In the genomic region with DNA sequence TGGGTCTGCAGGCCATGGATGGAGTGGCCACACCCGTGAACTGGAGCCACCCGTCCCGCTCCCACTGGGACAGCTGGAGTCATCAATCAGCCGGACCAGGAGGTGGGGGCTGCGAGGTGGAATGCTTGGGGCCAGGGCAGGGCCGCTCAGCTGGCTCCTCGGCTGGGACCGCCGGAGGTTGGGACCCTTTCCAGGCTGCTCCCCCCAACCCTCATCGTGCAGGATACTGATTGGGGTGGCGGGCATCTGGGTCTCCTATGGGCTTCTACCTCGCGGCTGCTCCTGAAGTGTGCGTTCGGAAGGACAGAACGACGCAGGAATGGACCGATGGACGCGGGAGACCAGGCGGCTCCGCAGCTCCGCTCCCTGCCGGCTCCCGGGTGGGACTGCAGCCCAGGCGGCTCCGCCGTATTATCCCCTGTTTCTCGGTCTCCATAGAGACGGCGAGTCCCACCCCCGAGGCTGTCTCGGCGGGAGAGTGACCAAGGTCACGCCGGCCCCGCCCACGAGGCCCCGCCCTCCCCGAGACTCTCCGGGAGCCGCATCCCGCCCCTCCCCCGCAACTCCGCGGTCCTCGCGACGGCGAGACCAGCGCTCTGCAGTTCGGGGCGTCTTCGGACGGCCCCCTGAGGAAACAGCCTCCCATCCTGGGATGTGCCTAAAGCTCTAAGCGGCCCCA, we compare ENCODE assay signal across 8 cellular contexts. TPM values are rescaled to one million over a fixed set of nuclear protein-coding genes. Genes with fewer than 3 reads are reported as not detected.
DNase-seq lines count a peak whose midpoint lies in the region; ATAC-seq lines count a peak whose summit lies in the region.

TPPP3 (minus strand) TSS at position 388 of the 679 bp plus-strand sequence. CDS start 2,387 bp downstream, outside the sequence.

- H3K4me3 ChIP-seq in mononuclear cell (ENCODE audit: low read length) = peak within 1 kb of the TSS; percentile 24

- H3K9me3 ChIP-seq in mononuclear cell (ENCODE audit: low read depth, low read length) = no peaks in the 10 kb centered on the region

- no peak within 1 kb of the TSS for H3K27ac Mint-ChIP-seq in activated T-cell treated with anti-CD3 and anti-CD28 coated beads, Interleukin-2, amount 50 U/mL, for 24 hours

- peaks cover 68% of the 10 kb centered on the region for H3K4me1 ChIP-seq in mononuclear cell (ENCODE audit: insufficient read depth, low read length)

- peak within 1 kb of the TSS; percentile 10 for H3K4me3 Mint-ChIP-seq in activated T-cell treated with anti-CD3 and anti-CD28 coated beads, Interleukin-2, amount 50 U/mL, for 24 hours

- peaks cover 22% of the 10 kb centered on the region for H3K27me3 ChIP-seq in mononuclear cell (ENCODE audit: insufficient read depth, low read length)

- peaks cover 9% of the 10 kb centered on the region for H3K4me1 Mint-ChIP-seq in activated T-cell treated with anti-CD3 and anti-CD28 coated beads, Interleukin-2, amount 50 U/mL, for 24 hours (ENCODE audit: low read depth)

- no peaks in the 10 kb centered on the region for H3K9me3 Mint-ChIP-seq in activated T-cell treated with anti-CD3 and anti-CD28 coated beads, Interleukin-2, amount 50 U/mL, for 24 hours

- ATAC-seq in HG03196 (IDR thresholded peaks at IDR 0.05; ENCODE audit: unreplicated experiment) (no peak), HG03469 (IDR thresholded peaks at IDR 0.05; ENCODE audit: unreplicated experiment) (no peak)

- DNase-seq in DMS 273 (lab: John Stamatoyannopoulos, UW; ENCODE audit: unreplicated experiment) (peak; percentile 87), NCI-H1436 treated with DMSO at 0.1 percent for 48 hours (lab: John Stamatoyannopoulos, UW) (peak; percentile 56), fibroblast of gingiva (ENCODE audit: low read depth) (peak; percentile 71)
- DNase-seq in activated T-cell treated with anti-CD3 and anti-CD28 coated beads, Interleukin-2, amount 50 U/mL, for 24 hours = peak; percentile 54
- peak; percentile 7 for DNase-seq in stimulated activated naive CD4-positive, alpha-beta T cell treated with Interleukin-2 at 50 U/mL for 16 hours (lab: John Stamatoyannopoulos, UW)

- H3K36me3 Mint-ChIP-seq in activated T-cell treated with anti-CD3 and anti-CD28 coated beads, Interleukin-2, amount 50 U/mL, for 24 hours (ENCODE audit: low read depth) = no peaks in the 10 kb centered on the region

- peaks cover 43% of the 10 kb centered on the region for H3K27me3 Mint-ChIP-seq in activated T-cell treated with anti-CD3 and anti-CD28 coated beads, Interleukin-2, amount 50 U/mL, for 24 hours

RNA-seq across cellular contexts. Expression of gene TPPP3, which starts in this region (rescaled TPM):
- total RNA-seq in mononuclear cell = 5.6 TPM

Comparison
In these comparisons a context has a peak if more than half of its experiments do, and no peak if none do; other contexts are left out.
1. DNase-seq: peak in every context shown above with its lines; median percentile 87 in DMS 273; 71 in fibroblast of gingiva; 56 in NCI-H1436 treated with DMSO at 0.1 percent for 48 hours; 54 in activated T-cell treated with anti-CD3 and anti-CD28 coated beads, Interleukin-2, amount 50 U/mL, for 24 hours; 7 in stimulated activated naive CD4-positive, alpha-beta T cell treated with Interleukin-2 at 50 U/mL for 16 hours.